ENCODE assay signal across 19 cellular contexts in genomic region chr14:29140059-29140458, GRCh38.
DNase-seq lines count a peak whose midpoint lies in the region; ATAC-seq, FAIRE-seq and TF ChIP-seq lines count a peak whose summit lies in the region.
"Had no signal": no experiment of that assay in that cellular context is flagged by ENCODE, and none has a peak within 500 bp of the region (broad histone marks: within the 10 kb centered on the region; RNA-seq: fewer than 3 reads in every experiment).

No MANE protein-coding gene starts in this region.

- no peak for FAIRE-seq in HepG2 (lab: Jason Lieb, UNC)
- FAIRE-seq: A549, G401.6, GM12891 had no signal

- H3K9ac ChIP-seq in HepG2 (ENCODE audit: insufficient read depth, low read depth, low read length), result no peak overlapping the region
- H3K9ac ChIP-seq: BLaER1 treated with 17β-estradiol and CSF1 and Interleukin-3, amounts not matched to agents 10 nM and 100 nM had no signal

- H2AFZ ChIP-seq in HepG2 (ENCODE audit: low read length), result no peak overlapping the region
- no peak overlapping the region for H2AFZ ChIP-seq in hepatocyte
- peak overlapping the region; percentile 3 for H2AFZ ChIP-seq in osteoblast (ENCODE audit: low read length)

- no TSS peak for BruUV-seq in HepG2 (replicated peaks; lab: Mats Ljungman, UMichigan)

- TF ChIP-seq EP300 in HepG2 (IDR thresholded peaks at IDR 0.05; ENCODE audit: low read depth in 2 of 2, low read length in 2 of 2) (no peak), HepG2 (CRISPR knock-in tag; IDR thresholded peaks at IDR 0.05; ENCODE audit: borderline replicate concordance) (no peak)

- WGBS in HepG2 (ENCODE audit: low lambda C conversion rate), result 4% methylated on average over 4 of the region's 4 CpGs
- 31% methylated on average over 4 of the region's 4 CpGs for whole genome bisulfite sequencing in right lobe of liver (ENCODE audit: insufficient coverage, low coverage, low lambda C conversion rate, missing lambda C conversion rate)
- 72% methylated on average over 4 of the region's 4 CpGs for WGBS in hepatocyte (ENCODE audit: low lambda C conversion rate, missing lambda C conversion rate)

- no peak for TF ChIP-seq POLR2A in HepG2 (IDR thresholded peaks at IDR 0.05; ENCODE audit: insufficient read depth in 1 of 2, low read depth in 2 of 2, low read length in 2 of 2)
- TF ChIP-seq POLR2A in right lobe of liver (IDR thresholded peaks at IDR 0.05), result no peak

- no peaks in the 10 kb centered on the region for H3K9me2 ChIP-seq in hepatocyte (replicated peaks; ENCODE audit: insufficient read depth)

- H3K4me2 ChIP-seq in HepG2 (ENCODE audit: low read depth, low read length), result no peak overlapping the region
- H3K4me2 ChIP-seq in hepatocyte, result no peak overlapping the region
- no peak overlapping the region for H3K4me2 ChIP-seq in osteoblast (ENCODE audit: insufficient read depth, low read length)
- H3K4me2 ChIP-seq: A549; BLaER1 treated with 17β-estradiol and CSF1 and Interleukin-3, amounts not matched to agents 10 nM and 100 nM had no signal

- POLR2A ChIA-PET in HepG2 (lab: Yijun Ruan, JAX), result no interaction called here

- intact Hi-C loops in HepG2 (cut with micrococcal nuclease; ENCODE audit: unreplicated experiment), result no loop called here
- intact Hi-C loops in right lobe of liver (cut with DNase I), result no loop called here

- H3K36me3 ChIP-seq in HepG2 (replicated peaks in 1 of 2; ENCODE audit: control insufficient read depth in 1 of 2, insufficient read depth in 2 of 2, low read length in 2 of 2) (no peaks in the 10 kb centered on the region), right lobe of liver (no peaks in the 10 kb centered on the region), hepatocyte (replicated peaks; ENCODE audit: insufficient read depth, low read depth) (no peaks in the 10 kb centered on the region), osteoblast (ENCODE audit: insufficient read depth, low read length) (no peaks in the 10 kb centered on the region), right atrium auricular region (no peaks in the 10 kb centered on the region)
- H3K36me3 ChIP-seq: BLaER1 treated with 17β-estradiol and CSF1 and Interleukin-3, amounts not matched to agents 10 nM and 100 nM had no signal

- H4K20me1 ChIP-seq in HepG2 (ENCODE audit: insufficient read depth, low read length) (no peaks in the 10 kb centered on the region), hepatocyte (ENCODE audit: insufficient read depth, poor library complexity, severe bottlenecking) (no peaks in the 10 kb centered on the region), osteoblast (ENCODE audit: insufficient read depth, low read length) (no peaks in the 10 kb centered on the region)
- H4K20me1 ChIP-seq: BLaER1 treated with 17β-estradiol and CSF1 and Interleukin-3, amounts not matched to agents 10 nM and 100 nM had no signal

- H3K4me3 ChIP-seq in HepG2 (replicated peaks in 1 of 3; ENCODE audit: insufficient read depth in 1 of 3, low read depth in 2 of 3, low read length in 3 of 3) (no peak overlapping the region), right lobe of liver (no peak overlapping the region), hepatocyte (no peak overlapping the region), osteoblast (ENCODE audit: insufficient read depth, low read length) (no peak overlapping the region), right atrium auricular region (no peak overlapping the region)
- H3K4me3 ChIP-seq: A549; BLaER1 treated with 17β-estradiol and CSF1 and Interleukin-3, amounts not matched to agents 10 nM and 100 nM had no signal

- ATAC-seq in HepG2 (no peak), right lobe of liver (no peak), GM21381 (IDR thresholded peaks at IDR 0.05; ENCODE audit: unreplicated experiment) (no peak)
- ATAC-seq: A549 had no signal

- CTCF ChIA-PET in HepG2 (lab: Yijun Ruan, JAX; ENCODE audit: low intra/inter-chr PET ratio, low total read pairs), result no interaction called here

- H3K9me3 ChIP-seq in HepG2 (ENCODE audit: low read length), result peaks cover 83% of the 10 kb centered on the region
- no peaks in the 10 kb centered on the region for H3K9me3 ChIP-seq in right lobe of liver
- H3K9me3 ChIP-seq in hepatocyte (ENCODE audit: low read depth), result no peaks in the 10 kb centered on the region
- H3K9me3 ChIP-seq in osteoblast (ENCODE audit: low read depth, low read length), result no peaks in the 10 kb centered on the region
- H3K9me3 ChIP-seq in right atrium auricular region, result no peaks in the 10 kb centered on the region
- H3K9me3 ChIP-seq: A549; BLaER1 treated with 17β-estradiol and CSF1 and Interleukin-3, amounts not matched to agents 10 nM and 100 nM had no signal

- TF ChIP-seq CTCF in HepG2 (CRISPR knock-in tag; IDR thresholded peaks at IDR 0.05) (no peak), right lobe of liver (IDR thresholded peaks at IDR 0.05) (no peak), hepatocyte (IDR thresholded peaks at IDR 0.05; ENCODE audit: poor library complexity) (no peak), osteoblast (IDR thresholded peaks at IDR 0.05; ENCODE audit: extremely low read depth, low read depth, low read length) (no peak), right atrium auricular region (IDR thresholded peaks at IDR 0.05) (no peak)

- H3K27me3 ChIP-seq in HepG2 (ENCODE audit: control insufficient read depth in 1 of 2, insufficient read depth in 2 of 2, low read length in 2 of 2), result no peaks in the 10 kb centered on the region
- no peaks in the 10 kb centered on the region for H3K27me3 ChIP-seq in right lobe of liver
- H3K27me3 ChIP-seq in hepatocyte, result no peaks in the 10 kb centered on the region
- H3K27me3 ChIP-seq in osteoblast (ENCODE audit: insufficient read depth, low read length), result no peaks in the 10 kb centered on the region
- H3K27me3 ChIP-seq in right atrium auricular region, result no peaks in the 10 kb centered on the region
- H3K27me3 ChIP-seq: BLaER1 treated with 17β-estradiol and CSF1 and Interleukin-3, amounts not matched to agents 10 nM and 100 nM had no signal

- no peak for TF ChIP-seq RAD21 in HepG2 (CRISPR knock-in tag; IDR thresholded peaks at IDR 0.05)

- H3K4me1 ChIP-seq in HepG2 (ENCODE audit: insufficient read depth, low read length), result no peaks in the 10 kb centered on the region
- no peaks in the 10 kb centered on the region for H3K4me1 ChIP-seq in right lobe of liver
- no peaks in the 10 kb centered on the region for H3K4me1 ChIP-seq in hepatocyte (ENCODE audit: insufficient read depth)
- peaks cover 10% of the 10 kb centered on the region for H3K4me1 ChIP-seq in osteoblast (ENCODE audit: insufficient read depth, low read length)
- no peaks in the 10 kb centered on the region for H3K4me1 ChIP-seq in right atrium auricular region
- H3K4me1 ChIP-seq: A549; BLaER1 treated with 17β-estradiol and CSF1 and Interleukin-3, amounts not matched to agents 10 nM and 100 nM had no signal

- in situ Hi-C loops in HepG2 (cut with HindIII; ENCODE audit: extremely low pct_ligation_motif_present, low pct_unique_long_range_greater_than_20kb), result no loop called here

- H3K27ac ChIP-seq in HepG2 (ENCODE audit: extremely low read length, insufficient read depth, low read length) (no peak overlapping the region), right lobe of liver (no peak overlapping the region), hepatocyte (no peak overlapping the region), osteoblast (ENCODE audit: low read depth, low read length) (no peak overlapping the region), right atrium auricular region (no peak overlapping the region)
- H3K27ac ChIP-seq: 22Rv1; A549; BLaER1 treated with 17β-estradiol and CSF1 and Interleukin-3, amounts not matched to agents 10 nM and 100 nM; C4-2B had no signal

- H3K79me2 ChIP-seq in HepG2 (ENCODE audit: insufficient read depth, low read length), result no peaks in the 10 kb centered on the region
- no peaks in the 10 kb centered on the region for H3K79me2 ChIP-seq in hepatocyte
- H3K79me2 ChIP-seq in osteoblast (ENCODE audit: insufficient read depth, low read length), result no peaks in the 10 kb centered on the region

- DNase-seq in HepG2 (ENCODE audit: low spot score), result no peak
- no peak for DNase-seq in right lobe of liver
- DNase-seq in hepatocyte (ENCODE audit: low spot score), result peak; percentile 5
- DNase-seq in osteoblast (ENCODE audit: insufficient read length, low spot score, missing footprints), result no peak
- no peak for DNase-seq in right atrium auricular region (ENCODE audit: low spot score)
- DNase-seq: AML-193; CD4-positive, alpha-beta memory T cell; CD8-positive, alpha-beta memory T cell; COR-L47; DMS 273 treated with DMSO at 0.1 percent for 48 hours; DMS79 treated with DMSO at 0.1 percent for 48 hours; GF-D8 had no signal

TF ChIP-seq in HepG2, 621 proteins besides CTCF, POLR2A, EP300 and RAD21:
- TF ChIP-seq TCF7 (IDR thresholded peaks at IDR 0.05; ENCODE audit: low read depth) (0 out of 2 replicates have a peak, but pooled peaks have one; percentile 7), ZSCAN30 (CRISPR knock-in tag; IDR thresholded peaks at IDR 0.05) (no peak)
